ENCODE assay signal across 9 cellular contexts in genomic region chr16:11799017-11799381, GRCh38. TPM values are rescaled to one million over a fixed set of nuclear protein-coding genes. Genes with fewer than 3 reads are reported as not detected.
A peak's percentile ranks its signal among the peaks of the same experiment; 100 is the strongest.
DNase-seq lines count a peak whose midpoint lies in the region; ATAC-seq, FAIRE-seq and TF ChIP-seq lines count a peak whose summit lies in the region.
"Had no signal": no experiment of that assay in that cellular context is flagged by ENCODE, and none has a peak within 500 bp of the region (broad histone marks: within the 10 kb centered on the region; RNA-seq: fewer than 3 reads in every experiment).

No MANE protein-coding gene starts in this region.

- intact Hi-C loops in K562 (cut with micrococcal nuclease) (no loop called here), aorta (cut with DNase I) (no loop called here)

- peaks cover 53 to 59% of the 10 kb centered on the region in 2 donors for H3K4me1 Mint-ChIP-seq in natural killer cell treated with Interleukin-12 subunit alpha and Interleukin-12 subunit beta and Interleukin-15 and Interleukin-18, amount 100 ng/mL, for 72 hours (ENCODE audit: low read depth in 2 of 2)

- no peak for TF ChIP-seq EP300 in K562 (IDR thresholded peaks at IDR 0.05; ENCODE audit: low read length)

- no TSS peak for BruUV-seq in K562 (replicated peaks; lab: Mats Ljungman, UMichigan)

- FAIRE-seq in K562 (lab: Jason Lieb, UNC) = no peak

- POLR2A ChIA-PET in K562 (lab: Yijun Ruan, JAX) = interaction anchor here (0.6 to 5.3 kb wide), 9 partner anchors 8 to 310 kb away, joined by 3 to 32 read pairs (median 3); partner anchors contain the start of gene TXNDC11

- H3K4me3 ChIP-seq in HUES64 (ENCODE audit: low read length) (peak overlapping the region; percentile 89; the same call in 1 of the 2 replicates), K562 (peak overlapping the region; percentile 52; the same call in 1 of the 2 replicates), aorta (ENCODE audit: low read length in 2 of 2) (no peak overlapping the region)

- no peak overlapping the region for H3K9ac ChIP-seq in HUES64 (ENCODE audit: low read depth, low read length)
- H3K9ac ChIP-seq in K562 (ENCODE audit: insufficient read depth in 1 of 2, low read depth in 2 of 2, low read length in 2 of 2) = peak overlapping the region; percentile 82 to 98; a peak in 3 of 4 replicates

- TF ChIP-seq RAD21 in K562 (CRISPR knock-in tag; conservative IDR thresholded peaks at IDR 0.05 in 1 of 2, IDR thresholded peaks at IDR 0.05 in 1 of 2) = no peak

- H3K36me3 ChIP-seq in HUES64 (ENCODE audit: insufficient read depth, low read length) (peaks cover 10% of the 10 kb centered on the region), K562 (ENCODE audit: control insufficient read depth, insufficient read depth, low read length) (peaks cover 17% of the 10 kb centered on the region), aorta (ENCODE audit: control insufficient read depth in 1 of 2, insufficient read depth in 2 of 2, low read length in 1 of 2) (no peaks in the 10 kb centered on the region)

- no peak overlapping the region for H2AFZ ChIP-seq in K562 (ENCODE audit: low read depth, low read length)

- H3K4me1 ChIP-seq in HUES64 (ENCODE audit: insufficient read depth, low read length) (peaks cover 8% of the 10 kb centered on the region; the same call in 1 of the 2 replicates), K562 (replicated peaks in 1 of 2; ENCODE audit: control insufficient read depth in 2 of 2, insufficient read depth in 2 of 2, low read length in 2 of 2) (peaks cover 42 to 50% of the 10 kb centered on the region in 2 experiments), aorta (ENCODE audit: control insufficient read depth in 1 of 2, insufficient read depth in 2 of 2, low read length in 2 of 2) (no peaks in the 10 kb centered on the region)

- peak overlapping the region; percentile 98 to 100 for H3K27ac Mint-ChIP-seq in natural killer cell treated with Interleukin-12 subunit alpha and Interleukin-12 subunit beta and Interleukin-15 and Interleukin-18, amount 100 ng/mL, for 72 hours

- TF ChIP-seq CTCF in C4-2B (conservative IDR thresholded peaks at IDR 0.05) (no peak), K562 (IDR thresholded peaks at IDR 0.05 in 2 of 3, conservative IDR thresholded peaks at IDR 0.05 in 1 of 3; ENCODE audit: insufficient read depth in 2 of 3, low read depth in 1 of 3, low read length in 3 of 3) (no peak)

- peak overlapping the region; percentile 100 for H3K4me3 Mint-ChIP-seq in natural killer cell treated with Interleukin-12 subunit alpha and Interleukin-12 subunit beta and Interleukin-15 and Interleukin-18, amount 100 ng/mL, for 72 hours

- no peaks in the 10 kb centered on the region for H3K9me1 ChIP-seq in K562 (ENCODE audit: control insufficient read depth, insufficient read depth, low read length)

- H3K9me3 ChIP-seq in HUES64 (ENCODE audit: insufficient read depth, low read depth, low read length) = no peaks in the 10 kb centered on the region
- H3K9me3 ChIP-seq in K562 (replicated peaks; ENCODE audit: control insufficient read depth, insufficient read depth, low read depth, low read length) = no peaks in the 10 kb centered on the region
- H3K9me3 ChIP-seq in aorta (ENCODE audit: control insufficient read depth, low read length) = no peaks in the 10 kb centered on the region

- peaks cover 23% of the 10 kb centered on the region for H3K36me3 Mint-ChIP-seq in natural killer cell treated with Interleukin-12 subunit alpha and Interleukin-12 subunit beta and Interleukin-15 and Interleukin-18, amount 100 ng/mL, for 72 hours

- in situ Hi-C loops in K562 (cut with MboI) = no loop called here

- H4K20me1 ChIP-seq in K562 (replicated peaks; ENCODE audit: control insufficient read depth, insufficient read depth, low read length) = peaks cover under 1% of the 10 kb centered on the region

- DNase-seq in K562 (ENCODE audit: extremely low read depth in 1 of 4, low spot score in 3 of 4) = no peak
- DNase-seq in natural killer cell treated with Interleukin-12 subunit alpha and Interleukin-12 subunit beta and Interleukin-15 and Interleukin-18, amount 100 ng/mL, for 72 hours (ENCODE audit: low spot score) = no peak
- no peak for DNase-seq in aorta
- DNase-seq in NCI-H69 (lab: John Stamatoyannopoulos, UW) = no peak
- no peak for DNase-seq in NCI-H146 (lab: John Stamatoyannopoulos, UW)
- DNase-seq: activated CD8-positive, alpha-beta memory T cell treated with anti-CD3 and anti-CD28 coated beads, Interleukin-2, amount 50 U/mL, for 4 hours had no signal

- ATAC-seq in K562 (no peak), HG03342 (IDR thresholded peaks at IDR 0.05; ENCODE audit: unreplicated experiment) (no peak), aorta (ENCODE audit: low FRiP score) (no peak)
- no peak for ATAC-seq in natural killer cell treated with Interleukin-12 subunit alpha and Interleukin-12 subunit beta and Interleukin-15 and Interleukin-18, amount 100 ng/mL, for 72 hours

- WGBS in HUES64 = 95% methylated on average over 10 of the region's 10 CpGs
- 84% methylated on average over 10 of the region's 10 CpGs for whole genome bisulfite sequencing in K562 (ENCODE audit: insufficient coverage, low coverage, missing lambda C conversion rate)
- WGBS in aorta, 2 donors = 96% methylated on average over 10 of the region's 10 CpGs

- CTCF ChIA-PET in K562 (lab: Yijun Ruan, JAX; ENCODE audit: low intra/inter-chr PET ratio) = no interaction called here

- H3K4me2 ChIP-seq in K562 (ENCODE audit: insufficient read depth, low read length) = peak overlapping the region; percentile 86

- H3K27me3 Mint-ChIP-seq in natural killer cell treated with Interleukin-12 subunit alpha and Interleukin-12 subunit beta and Interleukin-15 and Interleukin-18, amount 100 ng/mL, for 72 hours = no peaks in the 10 kb centered on the region

- H3K27me3 ChIP-seq in HUES64 (ENCODE audit: insufficient read depth, low read length) (no peaks in the 10 kb centered on the region), K562 (ENCODE audit: control insufficient read depth in 2 of 2, insufficient read depth in 2 of 2, low read length in 2 of 2) (no peaks in the 10 kb centered on the region), aorta (ENCODE audit: control insufficient read depth in 1 of 2, insufficient read depth in 2 of 2, low read length in 1 of 2) (no peaks in the 10 kb centered on the region)

- H3K27ac ChIP-seq in C4-2B = peak overlapping the region; percentile 97; the same call in 1 of the 2 replicates
- no peak overlapping the region for H3K27ac ChIP-seq in HUES64 (ENCODE audit: low read depth, low read length)
- H3K27ac ChIP-seq in K562 (ENCODE audit: extremely low read depth, low read depth, low read length) = peak overlapping the region; percentile 86; the same call in 2 of the 3 replicates
- no peak overlapping the region for H3K27ac ChIP-seq in aorta (ENCODE audit: low read depth in 1 of 2, low read length in 2 of 2)

- H3K9me3 Mint-ChIP-seq in natural killer cell treated with Interleukin-12 subunit alpha and Interleukin-12 subunit beta and Interleukin-15 and Interleukin-18, amount 100 ng/mL, for 72 hours = no peaks in the 10 kb centered on the region

- no peak for TF ChIP-seq POLR2A in K562 (conservative IDR thresholded peaks at IDR 0.05)

- H3K79me2 ChIP-seq in K562 (ENCODE audit: control insufficient read depth, insufficient read depth, low read length) = peaks cover 50% of the 10 kb centered on the region

RNA-seq across cellular contexts. Expression of gene ZC3H7A, which starts 1.9 kb away (rescaled TPM):
- 32.2 TPM for polyA plus RNA-seq in HUES64 (2013, experiment 1 of 2)
- polyA plus RNA-seq in HUES64 (2013, experiment 2 of 2) = 36.8 TPM
- total RNA-seq in K562 (2011; cell fraction: chromatin; rRNA removed; ENCODE audit: low replicate concordance) = 92.3 and 244 TPM in 2 replicates
- 39.2 and 47.5 TPM in 2 replicates for total RNA-seq in K562 (2011; cell fraction: nucleolus; rRNA removed)
- 76.0 and 89.8 TPM in 2 replicates for total RNA-seq in K562 (2011; cell fraction: nucleoplasm; rRNA removed)
- total RNA-seq in K562 (2014; rRNA removed) (19.8 and 21.7 TPM in 2 replicates), K562 (2014; rRNA removed; fragmentation: Illumina TruSeq; extraction: Trizol) (23.7 and 27.1 TPM in 2 replicates), K562 (2015; rRNA removed; fragmentation: Illumina TruSeq; extraction: Trizol) (26.4 and 28.2 TPM in 2 replicates), K562 (2021) (37.1 and 39.4 TPM in 2 replicates), aorta (10 to 100 TPM; 69.7 to 86.2 TPM)
- polyA plus RNA-seq in K562 (2011; rRNA removed) (30.7 and 31.3 TPM in 2 replicates), K562 (2014; fragmentation: Illumina TruSeq; extraction: Trizol) (40.0 and 49.1 TPM in 2 replicates), K562 (2014; fragmentation: Nextera tagmentation; extraction: Ambion mirVana) (10 to 100 TPM; 22.5 to 23.1 TPM), K562 (2014; rRNA removed) (26.0 and 35.8 TPM in 2 replicates), aorta (10 to 100 TPM; 45.4 to 46.7 TPM)
- polyA plus RNA-seq in K562 (2011; cell fraction: cytosol; rRNA removed) = 12.1 and 24.5 TPM in 2 replicates
- polyA plus RNA-seq in K562 (2011; cell fraction: nucleus; rRNA removed) = 63.0 and 102 TPM in 2 replicates
- polyA plus RNA-seq in K562 (2012) = 26.6 and 30.4 TPM in 2 replicates
- 29.4 and 36.0 TPM in 2 replicates for polyA minus RNA-seq in K562 (2011; rRNA and poly(A)+ RNA removed)
- 13.3 and 17.7 TPM in 2 replicates for polyA minus RNA-seq in K562 (2011; cell fraction: cytosol; rRNA and poly(A)+ RNA removed)
- 19.3 and 44.3 TPM in 2 replicates for polyA minus RNA-seq in K562 (2011; cell fraction: nucleus; rRNA and poly(A)+ RNA removed)
- total RNA-seq in natural killer cell treated with Interleukin-12 subunit alpha and Interleukin-12 subunit beta and Interleukin-15 and Interleukin-18, amount 100 ng/mL, for 72 hours = 100 to 1,000 TPM; 114 to 136 TPM

RNA-seq across cellular contexts. Expression of gene RSL1D1, which starts 52.3 kb away (rescaled TPM):
- polyA plus RNA-seq in HUES64 (2013, experiment 1 of 2) = 231 TPM
- polyA plus RNA-seq in HUES64 (2013, experiment 2 of 2) = 209 TPM
- total RNA-seq in K562 (2011; cell fraction: chromatin; rRNA removed; ENCODE audit: low replicate concordance) = 42.4 and 101 TPM in 2 replicates
- total RNA-seq in K562 (2011; cell fraction: nucleolus; rRNA removed) = 21.6 and 23.8 TPM in 2 replicates
- total RNA-seq in K562 (2011; cell fraction: nucleoplasm; rRNA removed) = 42.6 and 45.0 TPM in 2 replicates
- total RNA-seq in K562 (2014; rRNA removed) (259 and 349 TPM in 2 replicates), K562 (2014; rRNA removed; fragmentation: Illumina TruSeq; extraction: Trizol) (418 and 492 TPM in 2 replicates), K562 (2015; rRNA removed; fragmentation: Illumina TruSeq; extraction: Trizol) (374 and 403 TPM in 2 replicates), K562 (2021) (254 and 259 TPM in 2 replicates), aorta (10 to 100 TPM; 83.1 to 95.5 TPM)
- polyA plus RNA-seq in K562 (2011; rRNA removed) (169 and 299 TPM in 2 replicates), K562 (2014; fragmentation: Illumina TruSeq; extraction: Trizol) (598 and 753 TPM in 2 replicates), K562 (2014; fragmentation: Nextera tagmentation; extraction: Ambion mirVana) (100 to 1,000 TPM; 373 to 662 TPM), K562 (2014; rRNA removed) (240 and 316 TPM in 2 replicates), aorta (10 to 100 TPM; 72.3 to 80.9 TPM)
- polyA plus RNA-seq in K562 (2011; cell fraction: cytosol; rRNA removed) = 28.7 and 70.6 TPM in 2 replicates
- 9.9 and 15.9 TPM in 2 replicates for polyA plus RNA-seq in K562 (2011; cell fraction: nucleus; rRNA removed)
- 271 and 287 TPM in 2 replicates for polyA plus RNA-seq in K562 (2012)
- 215 and 235 TPM in 2 replicates for polyA minus RNA-seq in K562 (2011; rRNA and poly(A)+ RNA removed)
- polyA minus RNA-seq in K562 (2011; cell fraction: cytosol; rRNA and poly(A)+ RNA removed) = 129 and 176 TPM in 2 replicates
- 19.4 and 36.3 TPM in 2 replicates for polyA minus RNA-seq in K562 (2011; cell fraction: nucleus; rRNA and poly(A)+ RNA removed)
- 100 to 1,000 TPM; 175 to 205 TPM for total RNA-seq in natural killer cell treated with Interleukin-12 subunit alpha and Interleukin-12 subunit beta and Interleukin-15 and Interleukin-18, amount 100 ng/mL, for 72 hours

RNA-seq across cellular contexts. Expression of gene TXNDC11, which starts 56.3 kb away (rescaled TPM):
- polyA plus RNA-seq in HUES64 (2013, experiment 1 of 2) = 9.3 TPM
- 7.6 TPM for polyA plus RNA-seq in HUES64 (2013, experiment 2 of 2)
- 65.0 and 78.1 TPM in 2 replicates for total RNA-seq in K562 (2011; cell fraction: chromatin; rRNA removed; ENCODE audit: low replicate concordance)
- total RNA-seq in K562 (2011; cell fraction: nucleolus; rRNA removed) = 60.9 and 64.0 TPM in 2 replicates
- 65.3 and 87.2 TPM in 2 replicates for total RNA-seq in K562 (2011; cell fraction: nucleoplasm; rRNA removed)
- total RNA-seq in K562 (2014; rRNA removed) = 26.2 and 32.9 TPM in 2 replicates
- 17.8 TPM in 2 replicates for total RNA-seq in K562 (2014; rRNA removed; fragmentation: Illumina TruSeq; extraction: Trizol)
- total RNA-seq in K562 (2015; rRNA removed; fragmentation: Illumina TruSeq; extraction: Trizol) = 28.2 and 28.6 TPM in 2 replicates
- total RNA-seq in K562 (2021) = 25.4 and 26.2 TPM in 2 replicates
- polyA plus RNA-seq in K562 (2011; rRNA removed) = 32.6 and 35.8 TPM in 2 replicates
- polyA plus RNA-seq in K562 (2011; cell fraction: cytosol; rRNA removed) = 40.2 and 47.6 TPM in 2 replicates
- 36.3 and 37.9 TPM in 2 replicates for polyA plus RNA-seq in K562 (2011; cell fraction: nucleus; rRNA removed)
- polyA plus RNA-seq in K562 (2012) = 18.8 and 43.5 TPM in 2 replicates
- 27.7 and 29.2 TPM in 2 replicates for polyA plus RNA-seq in K562 (2014; fragmentation: Illumina TruSeq; extraction: Trizol)
- polyA plus RNA-seq in K562 (2014; fragmentation: Nextera tagmentation; extraction: Ambion mirVana) = 1 to 10 TPM in 1 of 2 experiments, under 1 TPM in 1; 0.66 to 2.3 TPM
- 22.2 and 32.3 TPM in 2 replicates for polyA plus RNA-seq in K562 (2014; rRNA removed)
- 30.8 and 36.2 TPM in 2 replicates for polyA minus RNA-seq in K562 (2011; rRNA and poly(A)+ RNA removed)
- 13.2 and 22.6 TPM in 2 replicates for polyA minus RNA-seq in K562 (2011; cell fraction: cytosol; rRNA and poly(A)+ RNA removed)
- 14.3 and 22.9 TPM in 2 replicates for polyA minus RNA-seq in K562 (2011; cell fraction: nucleus; rRNA and poly(A)+ RNA removed)
- 10 to 100 TPM; 62.4 to 73.2 TPM for total RNA-seq in natural killer cell treated with Interleukin-12 subunit alpha and Interleukin-12 subunit beta and Interleukin-15 and Interleukin-18, amount 100 ng/mL, for 72 hours
- total RNA-seq in aorta = 10 to 100 TPM; 39.7 to 43.6 TPM
- 10 to 100 TPM; 19.9 to 42.5 TPM for polyA plus RNA-seq in aorta

Comparison
In these comparisons a context has a peak if more than half of its experiments do, and no peak if none do; other contexts are left out.
1. H3K27ac ChIP-seq: peak in C4-2B (single experiment) and K562 (single experiment); none in HUES64 (single experiment) and aorta (0 of 2).
2. H3K4me3 ChIP-seq: peak in HUES64 (single experiment) and K562 (single experiment); none in aorta (0 of 2).